8 cellular contexts compared by ENCODE assay signal in genomic region chr2:37671013-37671815, GRCh38. TPM values are rescaled to one million over a fixed set of nuclear protein-coding genes. Genes with fewer than 3 reads are reported as not detected.
DNase-seq lines count a peak whose midpoint lies in the region; ATAC-seq, FAIRE-seq and TF ChIP-seq lines count a peak whose summit lies in the region.

Gene CDC42EP3, minus strand, starts transcription at chr2:37671642. Its CDS starts 25,055 bp downstream, at chr2:37646587.

- H3K27me3 Mint-ChIP-seq in T-helper 17 cell (no peaks in the 10 kb centered on the region), astrocyte (ENCODE audit: low read depth, unreplicated experiment) (no peaks in the 10 kb centered on the region)

- H3K36me3 ChIP-seq in astrocyte (ENCODE audit: insufficient read depth, low read length) (peaks cover 18% of the 10 kb centered on the region), iPS DF 6.9 (ENCODE audit: control insufficient read depth, insufficient read depth, low read length) (no peaks in the 10 kb centered on the region), skeletal muscle tissue (ENCODE audit: control insufficient read depth in 3 of 3, insufficient read depth in 3 of 3, low read length in 3 of 3) (peaks cover 0 to 6% (median 2%) of the 10 kb centered on the region in 3 donors)

- peak within 1 kb of the TSS; percentile 97 for H3K27ac Mint-ChIP-seq in T-helper 17 cell
- peak within 1 kb of the TSS; percentile 92 for H3K27ac Mint-ChIP-seq in astrocyte (ENCODE audit: unreplicated experiment)

- H2AFZ ChIP-seq in astrocyte (ENCODE audit: low read depth, low read length) = peak within 1 kb of the TSS; percentile 73

- WGBS in iPS DF 6.9 (ENCODE audit: insufficient coverage, insufficient read length) = no CpG with 5 or more reads among the region's 90 CpGs

- H3K4me1 Mint-ChIP-seq in T-helper 17 cell (peaks cover 36% of the 10 kb centered on the region), astrocyte (ENCODE audit: low read depth, unreplicated experiment) (peaks cover 16% of the 10 kb centered on the region)

- peaks cover 4% of the 10 kb centered on the region for H3K9me3 ChIP-seq in T-helper 17 cell (ENCODE audit: control insufficient read depth, low read length, poor library complexity, severe bottlenecking)
- no peaks in the 10 kb centered on the region for H3K9me3 ChIP-seq in astrocyte (ENCODE audit: insufficient read depth, low read depth, low read length)
- no peaks in the 10 kb centered on the region for H3K9me3 ChIP-seq in iPS DF 6.9 (ENCODE audit: control insufficient read depth, insufficient read depth, low read length)
- no peaks in the 10 kb centered on the region for H3K9me3 ChIP-seq in skeletal muscle tissue (ENCODE audit: control insufficient read depth in 3 of 3, low read length in 3 of 3)

- peak within 1 kb of the TSS; percentile 88 for H3K27ac ChIP-seq in astrocyte (ENCODE audit: low read depth, low read length)
- H3K27ac ChIP-seq in iPS DF 6.9 (ENCODE audit: low read length) = no peak within 1 kb of the TSS
- H3K27ac ChIP-seq in skeletal muscle tissue (ENCODE audit: low read depth, low read length) = peak within 1 kb of the TSS; percentile 95

- peaks cover 54% of the 10 kb centered on the region for H3K79me2 ChIP-seq in astrocyte (ENCODE audit: insufficient read depth, low read length)

- peak within 1 kb of the TSS; percentile 98 for H3K4me3 ChIP-seq in astrocyte (ENCODE audit: insufficient read depth, low read depth, low read length)
- H3K4me3 ChIP-seq in iPS DF 6.9 (ENCODE audit: low read length) = peak within 1 kb of the TSS; percentile 97
- peak within 1 kb of the TSS; percentile 92 to 93 (median 92) for H3K4me3 ChIP-seq in skeletal muscle tissue (ENCODE audit: low read length in 3 of 3)

- FAIRE-seq in astrocyte (lab: Jason Lieb, UNC) (no peak), D721Med (lab: Jason Lieb, UNC) (no peak)

- peaks cover 50% of the 10 kb centered on the region for H4K20me1 ChIP-seq in astrocyte (ENCODE audit: insufficient read depth, low read length)

- no peaks in the 10 kb centered on the region for H3K36me3 Mint-ChIP-seq in T-helper 17 cell (ENCODE audit: low read depth)
- H3K36me3 Mint-ChIP-seq in astrocyte (ENCODE audit: low read depth, unreplicated experiment) = peaks cover 3% of the 10 kb centered on the region

- ATAC-seq in GM21717 (IDR thresholded peaks at IDR 0.05; ENCODE audit: unreplicated experiment) (peak; percentile 44), T-helper 17 cell (peak; percentile 70)

- no peaks in the 10 kb centered on the region for H3K9me3 Mint-ChIP-seq in astrocyte (ENCODE audit: unreplicated experiment)

- H3K9ac ChIP-seq in astrocyte (ENCODE audit: low read length) = peak within 1 kb of the TSS; percentile 97
- peak within 1 kb of the TSS; percentile 84 to 94 (median 93) for H3K9ac ChIP-seq in skeletal muscle tissue (ENCODE audit: low read depth in 1 of 3, low read length in 3 of 3)

- H3K4me2 ChIP-seq in astrocyte (ENCODE audit: low read length) = peak within 1 kb of the TSS; percentile 97

- DNase-seq in EH (ENCODE audit: low read depth) = peak; percentile 60
- peak; percentile 77 for DNase-seq in LHCN-M2 (ENCODE audit: low read depth)
- DNase-seq in T-helper 17 cell = peak; percentile 43 to 81 (median 68)
- no peak for DNase-seq in astrocyte (ENCODE audit: low read depth)
- DNase-seq in iPS DF 6.9 (ENCODE audit: low read depth, low spot score) = no peak
- no peak for DNase-seq in D721Med (ENCODE audit: insufficient read length, low spot score)

- H3K27me3 ChIP-seq in astrocyte (ENCODE audit: insufficient read depth, low read length) (no peaks in the 10 kb centered on the region), iPS DF 6.9 (ENCODE audit: control insufficient read depth, insufficient read depth, low read length) (no peaks in the 10 kb centered on the region), skeletal muscle tissue (ENCODE audit: control insufficient read depth in 3 of 3, insufficient read depth in 3 of 3, low read length in 3 of 3) (no peaks in the 10 kb centered on the region)

- TF ChIP-seq CTCF in astrocyte (IDR thresholded peaks at IDR 0.05; ENCODE audit: insufficient read depth, low read depth, low read length) (no peak), D721Med (IDR thresholded peaks at IDR 0.05; ENCODE audit: insufficient read depth, missing control alignments) (no peak)

- H3K4me3 Mint-ChIP-seq in T-helper 17 cell (peak within 1 kb of the TSS; percentile 97), astrocyte (ENCODE audit: unreplicated experiment) (peak within 1 kb of the TSS; percentile 94)

- H3K4me1 ChIP-seq in astrocyte (ENCODE audit: insufficient read depth, low read length) (peaks cover 45% of the 10 kb centered on the region), iPS DF 6.9 (ENCODE audit: control insufficient read depth, insufficient read depth, low read length) (no peaks in the 10 kb centered on the region; the same call in 1 of the 2 replicates), skeletal muscle tissue (ENCODE audit: control insufficient read depth in 3 of 3, insufficient read depth in 3 of 3, low read length in 3 of 3) (peaks cover 37 to 44% (median 37%) of the 10 kb centered on the region in 3 donors)

RNA-seq across cellular contexts. Expression of gene CDC42EP3, which starts in this region (rescaled TPM):
- 230 and 308 TPM in 2 replicates for total RNA-seq in LHCN-M2 (2014; rRNA removed)
- 222 TPM for polyA plus RNA-seq in LHCN-M2 (2012)
- 10 to 100 TPM; 45.1 to 48.9 TPM for total RNA-seq in T-helper 17 cell
- 94.3 and 102 TPM in 2 replicates for total RNA-seq in astrocyte
- 3.7 TPM for total RNA-seq in skeletal muscle tissue

Comparison
In these comparisons a context has a peak if more than half of its experiments do, and no peak if none do; other contexts are left out.
1. DNase-seq: peak in EH (single experiment), LHCN-M2 (single experiment) and T-helper 17 cell (3 of 3); none in astrocyte (single experiment), iPS DF 6.9 (single experiment) and D721Med (single experiment).
2. Peak in every context shown above with its lines, with median percentiles within 50 percentile points of each other: H3K4me3 ChIP-seq.